21 cellular contexts compared by ENCODE assay signal in genomic region chr4:89562715-89563114, GRCh38.
"Had no signal": no experiment of that assay in that cellular context is flagged by ENCODE, and none has a peak within 500 bp of the region (broad histone marks: within the 10 kb centered on the region; RNA-seq: fewer than 3 reads in every experiment).

No MANE protein-coding gene starts in this region.

- H3K9me3 ChIP-seq: adrenal gland, heart left ventricle, left ventricle myocardium inferior, mucosa of descending colon, tibial nerve had no signal

- ATAC-seq: heart left ventricle, mucosa of descending colon, right cardiac atrium, WTC11 had no signal

- H3K27me3 ChIP-seq: adrenal gland, brain microvascular endothelial cell, heart left ventricle, tibial nerve had no signal

- H3K27me3 Mint-ChIP-seq: activated naive CD8-positive, alpha-beta T cell treated with anti-CD3 and anti-CD28 coated beads for 36 hours had no signal

- H3K27ac Mint-ChIP-seq: activated CD8-positive, alpha-beta T cell treated with anti-CD3 and anti-CD28 coated beads for 36 hours; activated naive CD4-positive, alpha-beta T cell treated with anti-CD3 and anti-CD28 coated beads for 36 hours; activated naive CD8-positive, alpha-beta T cell treated with anti-CD3 and anti-CD28 coated beads for 36 hours; effector memory CD8-positive, alpha-beta T cell; WTC11 had no signal

- H3K36me3 ChIP-seq: adrenal gland, brain microvascular endothelial cell, heart left ventricle, left ventricle myocardium inferior, tibial nerve had no signal

- H3K4me3 ChIP-seq: adrenal gland, heart left ventricle, left ventricle myocardium inferior, lung, mucosa of descending colon, tibial nerve had no signal

- H3K9me3 Mint-ChIP-seq: activated CD8-positive, alpha-beta T cell treated with anti-CD3 and anti-CD28 coated beads for 36 hours; activated naive CD4-positive, alpha-beta T cell treated with anti-CD3 and anti-CD28 coated beads for 36 hours; activated naive CD8-positive, alpha-beta T cell treated with anti-CD3 and anti-CD28 coated beads for 36 hours; effector memory CD8-positive, alpha-beta T cell; WTC11 had no signal

- H3K27ac ChIP-seq: adrenal gland, brain microvascular endothelial cell, heart left ventricle, left ventricle myocardium inferior, tibial nerve had no signal

- DNase-seq: activated CD4-positive, alpha-beta T cell treated with anti-CD3 and anti-CD28 coated beads for 1 hour; activated CD4-positive, alpha-beta T cell treated with anti-CD3 and anti-CD28 coated beads, Interleukin-2, amount 50 U/mL, for 1 hour; activated CD8-positive, alpha-beta T cell treated with anti-CD3 and anti-CD28 coated beads for 36 hours; activated effector memory CD4-positive, alpha-beta T cell treated with anti-CD3 and anti-CD28 coated beads, Interleukin-2, amount 50 U/mL, for 16 hours; activated naive CD8-positive, alpha-beta T cell treated with anti-CD3 and anti-CD28 coated beads for 36 hours; adrenal gland; brain microvascular endothelial cell; cortex of kidney; effector memory CD8-positive, alpha-beta T cell; heart left ventricle; left ventricle myocardium inferior; mucosa of descending colon; right cardiac atrium; stimulated activated CD4-positive, alpha-beta T cell treated with anti-CD3 and anti-CD28 coated beads, Interleukin-15, amount 100 ng/mL, for 24 hours; stimulated activated CD4-positive, alpha-beta T cell treated with anti-CD3 and anti-CD28 coated beads, Interleukin-2, amount 100 ng/mL, for 24 hours; stimulated activated naive CD4-positive, alpha-beta T cell had no signal

- H3K4me1 ChIP-seq: adrenal gland, heart left ventricle, left ventricle myocardium inferior, tibial nerve had no signal

- H3K36me3 Mint-ChIP-seq: activated naive CD8-positive, alpha-beta T cell treated with anti-CD3 and anti-CD28 coated beads for 36 hours; natural killer cell treated with Interleukin-12 subunit alpha and Interleukin-12 subunit beta and Interleukin-15 and Interleukin-18, amount 100 ng/mL, for 72 hours; WTC11 had no signal

- H3K4me3 Mint-ChIP-seq: activated CD8-positive, alpha-beta T cell treated with anti-CD3 and anti-CD28 coated beads for 36 hours; activated naive CD4-positive, alpha-beta T cell treated with anti-CD3 and anti-CD28 coated beads for 36 hours; activated naive CD8-positive, alpha-beta T cell treated with anti-CD3 and anti-CD28 coated beads for 36 hours; effector memory CD8-positive, alpha-beta T cell; natural killer cell treated with Interleukin-12 subunit alpha and Interleukin-12 subunit beta and Interleukin-15 and Interleukin-18, amount 100 ng/mL, for 72 hours; WTC11 had no signal
